22 cellular contexts compared by ENCODE assay signal in the genomic region with DNA sequence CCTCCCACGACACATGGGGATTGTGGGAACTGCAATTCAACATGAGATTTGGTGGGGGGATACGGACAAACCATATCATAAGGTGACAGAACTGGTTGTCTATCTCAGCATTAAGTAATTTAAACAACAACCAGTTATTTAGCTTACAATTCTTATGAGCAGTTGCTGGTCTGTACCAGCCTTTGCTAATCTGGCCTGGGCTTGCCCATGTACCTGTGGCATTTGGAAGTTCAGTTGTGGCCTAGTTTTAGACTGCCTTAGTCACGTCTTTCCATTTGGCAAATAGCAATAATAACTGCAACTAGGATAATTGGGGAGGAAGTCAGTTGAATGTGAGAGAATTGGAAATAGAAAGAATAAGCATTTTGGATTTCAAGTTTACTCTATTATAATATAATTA.
DNase-seq lines count a peak whose midpoint lies in the region; ATAC-seq, FAIRE-seq and TF ChIP-seq lines count a peak whose summit lies in the region.
"Had no signal": no experiment of that assay in that cellular context is flagged by ENCODE, and none has a peak within 500 bp of the region (broad histone marks: within the 10 kb centered on the region; RNA-seq: fewer than 3 reads in every experiment).

No MANE protein-coding gene starts in this region.

- H2AFZ ChIP-seq in keratinocyte (ENCODE audit: control insufficient read depth, low read length) (peak overlapping the region; percentile 89), neuronal stem cell (ENCODE audit: low read length) (peak overlapping the region; percentile 51)

- H3K36me3 ChIP-seq in bronchial epithelial cell (ENCODE audit: control insufficient read depth, insufficient read depth, low read length) (no peaks in the 10 kb centered on the region), keratinocyte (ENCODE audit: control insufficient read depth in 2 of 2, extremely low read depth in 1 of 2, insufficient read depth in 2 of 2, low read length in 2 of 2) (no peaks in the 10 kb centered on the region), neuronal stem cell (replicated peaks in 1 of 2; ENCODE audit: control insufficient read depth in 2 of 2, insufficient read depth in 2 of 2, low read length in 2 of 2) (no peaks in the 10 kb centered on the region)
- H3K36me3 ChIP-seq: BLaER1 had no signal

- H4K20me1 ChIP-seq in keratinocyte (ENCODE audit: control insufficient read depth, extremely low read depth, insufficient read depth, low read length), result no peaks in the 10 kb centered on the region
- H4K20me1 ChIP-seq: BLaER1 had no signal

- H2BK5ac ChIP-seq in neuronal stem cell (ENCODE audit: low read length), result no peak overlapping the region

- H3K9me3 ChIP-seq in keratinocyte (ENCODE audit: control insufficient read depth, low read depth, low read length), result no peaks in the 10 kb centered on the region
- no peaks in the 10 kb centered on the region for H3K9me3 ChIP-seq in neuronal stem cell (replicated peaks in 1 of 2; ENCODE audit: control insufficient read depth in 2 of 2, insufficient read depth in 1 of 2, low read depth in 1 of 2, low read length in 2 of 2)
- H3K9me3 ChIP-seq: BLaER1, Caco-2 had no signal

- H4K91ac ChIP-seq in neuronal stem cell (ENCODE audit: low read depth, low read length, poor library complexity), result no peak overlapping the region

- peak overlapping the region; percentile 2 for H3K4me2 ChIP-seq in keratinocyte (ENCODE audit: control insufficient read depth, extremely low read depth, insufficient read depth, low read depth, low read length)
- no peak overlapping the region for H3K4me2 ChIP-seq in neuronal stem cell (ENCODE audit: insufficient read depth, low read length, poor library complexity, severe bottlenecking)
- H3K4me2 ChIP-seq: BLaER1 had no signal

- no peak overlapping the region for H2BK15ac ChIP-seq in neuronal stem cell (ENCODE audit: low read length)

- H3K9ac ChIP-seq in keratinocyte (ENCODE audit: control insufficient read depth, extremely low read depth, insufficient read depth, low read length) (no peak overlapping the region), neuronal stem cell (ENCODE audit: low read depth, low read length, poor library complexity) (no peak overlapping the region)
- H3K9ac ChIP-seq: BLaER1 had no signal

- H3K18ac ChIP-seq in neuronal stem cell (ENCODE audit: low read length), result no peak overlapping the region

- H3K4me1 ChIP-seq in keratinocyte (ENCODE audit: control insufficient read depth, extremely low read depth, insufficient read depth, low read length) (peaks cover 4% of the 10 kb centered on the region), neuronal stem cell (ENCODE audit: control insufficient read depth in 2 of 2, insufficient read depth in 1 of 2, low read depth in 1 of 2, low read length in 2 of 2) (no peaks in the 10 kb centered on the region)
- H3K4me1 ChIP-seq: BLaER1, Caco-2 had no signal

- dilution Hi-C loops in keratinocyte (cut with MboI; ENCODE audit: extremely low pct_ligation_motif_present, low sequenced_read_pairs), result no loop called here

- no peaks in the 10 kb centered on the region for H3K79me2 ChIP-seq in keratinocyte (ENCODE audit: control insufficient read depth, insufficient read depth, low read length)

- H2AK5ac ChIP-seq in neuronal stem cell (ENCODE audit: low read depth, low read length), result no peak overlapping the region

- H3K4me3 ChIP-seq in bronchial epithelial cell (ENCODE audit: low read depth, low read length) (no peak overlapping the region), epithelial cell of esophagus (ENCODE audit: low read length) (no peak overlapping the region), keratinocyte (ENCODE audit: control insufficient read depth in 2 of 3, extremely low read depth in 1 of 3, insufficient read depth in 2 of 3, low read depth in 1 of 3, low read length in 3 of 3) (no peak overlapping the region), neuronal stem cell (ENCODE audit: low read length in 2 of 2) (no peak overlapping the region)
- H3K4me3 ChIP-seq: BLaER1 had no signal

- DNase-seq in bronchial epithelial cell (ENCODE audit: low read depth) (peak; percentile 6), epithelial cell of esophagus (ENCODE audit: low read depth) (peak; percentile 18), keratinocyte (ENCODE audit: low read depth, low spot score) (peak; percentile 5), neuronal stem cell (ENCODE audit: low spot score) (no peak), T-helper 1 cell (no peak), 8988T (no peak)
- DNase-seq in activated CD8-positive, alpha-beta memory T cell treated with anti-CD3 and anti-CD28 coated beads, Interleukin-2, amount 50 U/mL, for 4 hours, result no peak
- DNase-seq: Caco-2; CD4-positive, CD25-positive, alpha-beta regulatory T cell; CD8-positive, alpha-beta T cell; DMS153; DND-41; GOT3; H7 had no signal

- FAIRE-seq in bronchial epithelial cell (lab: Jason Lieb, UNC), result no peak
- FAIRE-seq in keratinocyte (lab: Jason Lieb, UNC), result peak; percentile 81
- FAIRE-seq: A204.1, G401.6, GM12892, GM19239 had no signal

- H3K9me1 ChIP-seq in keratinocyte (ENCODE audit: control insufficient read depth, extremely low read depth, insufficient read depth, low read length), result no peaks in the 10 kb centered on the region

- peak overlapping the region; percentile 2 for H3K27ac ChIP-seq in keratinocyte (ENCODE audit: control insufficient read depth, insufficient read depth, low read length)
- H3K27ac ChIP-seq in neuronal stem cell (replicated peaks; ENCODE audit: low read length), result no peak overlapping the region
- H3K27ac ChIP-seq: BLaER1, C4-2B had no signal

- H2BK120ac ChIP-seq in neuronal stem cell (ENCODE audit: low read depth, low read length), result no peak overlapping the region

- H2BK12ac ChIP-seq in neuronal stem cell (ENCODE audit: low read length), result no peak overlapping the region

- no CpG with 5 or more reads among the region's 3 CpGs for WGBS in neuronal stem cell (ENCODE audit: extremely low coverage in 2 of 2, insufficient read length in 2 of 2, insufficient replicate concordance in 1 of 2), 2 donors

- no peak for ATAC-seq in GM18861 (IDR thresholded peaks at IDR 0.05; ENCODE audit: unreplicated experiment)
- ATAC-seq: CD8-positive, alpha-beta T cell; HCT116 had no signal

- H3K79me1 ChIP-seq in neuronal stem cell (ENCODE audit: low read depth, low read length), result no peaks in the 10 kb centered on the region

- no peak overlapping the region for H4K8ac ChIP-seq in neuronal stem cell (ENCODE audit: low read depth, low read length)

- H3K14ac ChIP-seq in neuronal stem cell (ENCODE audit: low read length), result no peak overlapping the region

- no peak for TF ChIP-seq CTCF in bronchial epithelial cell (IDR thresholded peaks at IDR 0.05; ENCODE audit: insufficient read depth, low read length, severe bottlenecking)
- no peak for TF ChIP-seq CTCF in epithelial cell of esophagus (IDR thresholded peaks at IDR 0.05; ENCODE audit: insufficient read depth, low read depth, low read length, missing control alignments)
- TF ChIP-seq CTCF in keratinocyte (optimal IDR thresholded peaks at IDR 0.05 in 1 of 3, IDR thresholded peaks at IDR 0.05 in 1 of 3, conservative IDR thresholded peaks at IDR 0.05 in 1 of 3; ENCODE audit: extremely low read depth in 1 of 3, insufficient read depth in 2 of 3, low read length in 3 of 3), result no peak

- H3K4ac ChIP-seq in neuronal stem cell (ENCODE audit: low read length), result no peak overlapping the region

- no peak overlapping the region for H3K23ac ChIP-seq in neuronal stem cell (ENCODE audit: low read depth, low read length, poor library complexity)

- H3K27me3 ChIP-seq in bronchial epithelial cell (ENCODE audit: control insufficient read depth, insufficient read depth, low read length), result no peaks in the 10 kb centered on the region
- H3K27me3 ChIP-seq in keratinocyte (ENCODE audit: control insufficient read depth, extremely low read depth, insufficient read depth, low read length), result no peaks in the 10 kb centered on the region
- H3K27me3 ChIP-seq in neuronal stem cell (ENCODE audit: control insufficient read depth in 3 of 3, insufficient read depth in 3 of 3, low read depth in 1 of 3, low read length in 3 of 3), result no peaks in the 10 kb centered on the region
- H3K27me3 ChIP-seq: BLaER1 had no signal

Comparison
In these comparisons a context has a peak if more than half of its experiments do, and no peak if none do; other contexts are left out.
1. DNase-seq: peak in bronchial epithelial cell (single experiment), epithelial cell of esophagus (single experiment) and keratinocyte (single experiment); none in neuronal stem cell (single experiment), T-helper 1 cell (0 of 5), 8988T (single experiment) and activated CD8-positive, alpha-beta memory T cell treated with anti-CD3 and anti-CD28 coated beads, Interleukin-2, amount 50 U/mL, for 4 hours (single experiment).